ENCODE assay signal across 26 cellular contexts in the genomic region with DNA sequence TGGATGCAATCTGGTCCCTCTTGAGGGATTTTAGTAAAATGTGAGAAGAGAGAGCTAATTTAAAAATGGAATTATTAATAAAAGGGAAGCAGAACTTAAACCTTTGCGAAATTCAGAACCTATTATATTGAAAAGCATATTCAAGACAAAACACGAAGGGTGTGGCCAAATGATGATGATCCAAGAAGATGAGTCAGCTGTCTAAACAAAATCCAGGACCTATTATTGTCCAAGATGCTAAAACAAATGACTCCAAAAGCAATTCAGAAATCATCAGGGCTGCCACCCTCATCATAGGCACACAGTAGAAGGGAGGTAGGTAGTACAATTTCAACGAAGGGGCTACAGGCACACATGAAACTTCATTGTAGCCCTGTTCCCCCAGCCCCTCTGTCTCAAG.
"Had no signal": no experiment of that assay in that cellular context is flagged by ENCODE, and none has a peak within 500 bp of the region (broad histone marks: within the 10 kb centered on the region; RNA-seq: fewer than 3 reads in every experiment).

No MANE protein-coding gene starts in this region.

- H3K4me1 ChIP-seq: foreskin keratinocyte, neural progenitor cell, pancreas, testis, upper lobe of left lung had no signal

- H2AFZ ChIP-seq: neural progenitor cell had no signal

- H3K4me1 Mint-ChIP-seq: activated CD4-positive, alpha-beta T cell treated with anti-CD3 and anti-CD28 coated beads, Interleukin-2, amount 10 ng/mL, durations not matched to agents 24 days and 14 days; activated naive CD8-positive, alpha-beta T cell treated with anti-CD3 and anti-CD28 coated beads for 36 hours; activated T-helper 17 cell treated with anti-CD3 and anti-CD28 coated beads, Interleukin-2, amount 50 U/mL, for 72 hours; naive thymus-derived CD4-positive, alpha-beta T cell; neural progenitor cell; stimulated activated effector memory CD8-positive, alpha-beta T cell treated with anti-CD3 and anti-CD28 coated beads, Interleukin-12 subunit alpha, Interleukin-12 subunit beta, amount 100 ng/mL, for 72 hours had no signal

- H3K4me2 ChIP-seq: neural progenitor cell had no signal

- H3K27me3 ChIP-seq: cardiac muscle cell, esophagus muscularis mucosa, foreskin keratinocyte, neural progenitor cell, pancreas, right lobe of liver, stomach, testis, upper lobe of left lung had no signal

- H3K36me3 Mint-ChIP-seq: activated naive CD8-positive, alpha-beta T cell treated with anti-CD3 and anti-CD28 coated beads for 36 hours; naive thymus-derived CD4-positive, alpha-beta T cell; neural progenitor cell; stimulated activated effector memory CD8-positive, alpha-beta T cell treated with anti-CD3 and anti-CD28 coated beads, Interleukin-12 subunit alpha, Interleukin-12 subunit beta, amount 100 ng/mL, for 72 hours had no signal

- H3K27ac ChIP-seq: cardiac muscle cell, foreskin keratinocyte, neural progenitor cell, pancreas, right lobe of liver, stomach, testis, upper lobe of left lung had no signal

- H3K27ac Mint-ChIP-seq: activated CD4-positive, alpha-beta T cell treated with anti-CD3 and anti-CD28 coated beads, Interleukin-2, amount 10 ng/mL, durations not matched to agents 24 days and 14 days; activated CD8-positive, alpha-beta T cell treated with anti-CD3 and anti-CD28 coated beads for 36 hours; activated naive CD8-positive, alpha-beta T cell treated with anti-CD3 and anti-CD28 coated beads for 36 hours; activated T-helper 17 cell treated with anti-CD3 and anti-CD28 coated beads, Interleukin-2, amount 50 U/mL, for 72 hours; dendritic cell treated with granulocyte-macrophage colony-stimulating factor and Interleukin-4, amounts not matched to agents 40 ng/mL and 50 ng/mL, for 4 days; naive thymus-derived CD4-positive, alpha-beta T cell; neural progenitor cell; stimulated activated effector memory CD8-positive, alpha-beta T cell treated with anti-CD3 and anti-CD28 coated beads, Interleukin-12 subunit alpha, Interleukin-12 subunit beta, amount 100 ng/mL, for 72 hours had no signal

- H3K9ac ChIP-seq: neural progenitor cell had no signal

- DNase-seq: activated CD4-positive, alpha-beta T cell treated with anti-CD3 and anti-CD28 coated beads, Interleukin-2, amount 10 ng/mL, durations not matched to agents 24 days and 14 days; activated CD4-positive, CD25-positive, alpha-beta regulatory T cell; activated CD8-positive, alpha-beta T cell treated with anti-CD3 and anti-CD28 coated beads for 36 hours; activated naive CD4-positive, alpha-beta T cell; activated naive CD8-positive, alpha-beta T cell treated with anti-CD3 and anti-CD28 coated beads for 36 hours; activated T-cell treated with anti-CD3 and anti-CD28 coated beads, Interleukin-2, amount 50 U/mL, for 1 hour; amniotic stem cell; effector CD8-positive, alpha-beta T cell; foreskin keratinocyte; glutamatergic neuron; hippocampal formation; left cardiac atrium; mesendoderm; naive thymus-derived CD4-positive, alpha-beta T cell; pancreas; right lobe of liver; stimulated activated CD4-positive, alpha-beta T cell treated with anti-CD3 and anti-CD28 coated beads, Interleukin-4, amount 100 ng/mL, for 24 hours; stomach; testis; upper lobe of left lung had no signal

- H3K4me3 ChIP-seq: cardiac muscle cell, esophagus muscularis mucosa, neural progenitor cell, pancreas, right lobe of liver, stomach, testis, upper lobe of left lung had no signal

- H3K9me3 Mint-ChIP-seq: activated CD4-positive, alpha-beta T cell treated with anti-CD3 and anti-CD28 coated beads, Interleukin-2, amount 10 ng/mL, durations not matched to agents 24 days and 14 days; activated CD8-positive, alpha-beta T cell treated with anti-CD3 and anti-CD28 coated beads for 36 hours; activated naive CD8-positive, alpha-beta T cell treated with anti-CD3 and anti-CD28 coated beads for 36 hours; dendritic cell treated with granulocyte-macrophage colony-stimulating factor and Interleukin-4, amounts not matched to agents 40 ng/mL and 50 ng/mL, for 4 days; neural progenitor cell had no signal

- H3K9me3 ChIP-seq: esophagus muscularis mucosa, right lobe of liver, stomach, testis, upper lobe of left lung had no signal

- H3K27me3 Mint-ChIP-seq: activated CD4-positive, alpha-beta T cell treated with anti-CD3 and anti-CD28 coated beads, Interleukin-2, amount 10 ng/mL, durations not matched to agents 24 days and 14 days; activated CD8-positive, alpha-beta T cell treated with anti-CD3 and anti-CD28 coated beads for 36 hours; dendritic cell treated with granulocyte-macrophage colony-stimulating factor and Interleukin-4, amounts not matched to agents 40 ng/mL and 50 ng/mL, for 4 days had no signal

- H3K4me3 Mint-ChIP-seq: activated CD4-positive, alpha-beta T cell treated with anti-CD3 and anti-CD28 coated beads, Interleukin-2, amount 10 ng/mL, durations not matched to agents 24 days and 14 days; activated CD8-positive, alpha-beta T cell treated with anti-CD3 and anti-CD28 coated beads for 36 hours; activated naive CD8-positive, alpha-beta T cell treated with anti-CD3 and anti-CD28 coated beads for 36 hours; activated T-helper 17 cell treated with anti-CD3 and anti-CD28 coated beads, Interleukin-2, amount 50 U/mL, for 72 hours; dendritic cell treated with granulocyte-macrophage colony-stimulating factor and Interleukin-4, amounts not matched to agents 40 ng/mL and 50 ng/mL, for 4 days; naive thymus-derived CD4-positive, alpha-beta T cell; neural progenitor cell; stimulated activated effector memory CD8-positive, alpha-beta T cell treated with anti-CD3 and anti-CD28 coated beads, Interleukin-12 subunit alpha, Interleukin-12 subunit beta, amount 100 ng/mL, for 72 hours had no signal

- ATAC-seq: activated CD8-positive, alpha-beta T cell treated with anti-CD3 and anti-CD28 coated beads for 36 hours; activated T-helper 17 cell treated with anti-CD3 and anti-CD28 coated beads, Interleukin-2, amount 50 U/mL, for 72 hours; foreskin keratinocyte; left cardiac atrium; naive thymus-derived CD4-positive, alpha-beta T cell; pancreas; right lobe of liver had no signal

- H3K36me3 ChIP-seq: cardiac muscle cell, esophagus muscularis mucosa, pancreas, right lobe of liver, stomach, upper lobe of left lung had no signal
